In genomic region chr9:99947395-99947794, GRCh38 we compare ENCODE assay signal across 19 cellular contexts. TPM values are rescaled to one million over a fixed set of nuclear protein-coding genes. Genes with fewer than 3 reads are reported as not detected.
DNase-seq lines count a peak whose midpoint lies in the region; ATAC-seq and TF ChIP-seq lines count a peak whose summit lies in the region.
"Had no signal": no experiment of that assay in that cellular context is flagged by ENCODE, and none has a peak within 500 bp of the region (broad histone marks: within the 10 kb centered on the region; RNA-seq: fewer than 3 reads in every experiment).

No MANE protein-coding gene starts in this region.

- H3K9me3 ChIP-seq in cardiac muscle cell (ENCODE audit: low read depth) (no peaks in the 10 kb centered on the region), heart left ventricle (peaks cover 0 to 5% (median 0%) of the 10 kb centered on the region in 12 donors)
- H3K9me3 ChIP-seq: pancreas, SJSA1 had no signal

- intact Hi-C loops in heart left ventricle (cut with DNase I) = no loop called here

- peak; percentile 26 for TF ChIP-seq CTCF in cardiac muscle cell (IDR thresholded peaks at IDR 0.05; ENCODE audit: low read depth, low read length)
- peak in 3 of 12 donors; percentile 6 to 17 (median 16) for TF ChIP-seq CTCF in heart left ventricle (IDR thresholded peaks at IDR 0.05)
- peak; percentile 4 for TF ChIP-seq CTCF in foreskin fibroblast (IDR thresholded peaks at IDR 0.05; ENCODE audit: low read depth, low read length)
- peak; percentile 61 for TF ChIP-seq CTCF in type B pancreatic cell (conservative IDR thresholded peaks at IDR 0.05)

- no peaks in the 10 kb centered on the region for H3K4me1 ChIP-seq in cardiac muscle cell (ENCODE audit: low read depth)
- H3K4me1 ChIP-seq in heart left ventricle = peaks cover 0 to 11% (median 0%) of the 10 kb centered on the region in 12 donors
- H3K4me1 ChIP-seq: pancreas, SJSA1 had no signal

- no peaks in the 10 kb centered on the region for H3K4me1 Mint-ChIP-seq in type B pancreatic cell (ENCODE audit: unreplicated experiment)
- H3K4me1 Mint-ChIP-seq: activated CD4-positive, alpha-beta T cell treated with anti-CD3 and anti-CD28 coated beads, Interleukin-2, amount 10 ng/mL, durations not matched to agents 24 days and 14 days had no signal

- H3K36me3 ChIP-seq in cardiac muscle cell = no peaks in the 10 kb centered on the region
- peaks cover 0 to 18% (median 10%) of the 10 kb centered on the region in 9 donors for H3K36me3 ChIP-seq in heart left ventricle

- no peak overlapping the region for H3K4me3 ChIP-seq in cardiac muscle cell
- no peak overlapping the region for H3K4me3 ChIP-seq in heart left ventricle
- no peak overlapping the region for H3K4me3 ChIP-seq in foreskin fibroblast (ENCODE audit: low read depth in 1 of 2, low read length in 2 of 2)
- H3K4me3 ChIP-seq: pancreas, SJSA1, smooth muscle cell had no signal

- no peak overlapping the region for H3K27ac Mint-ChIP-seq in type B pancreatic cell
- H3K27ac Mint-ChIP-seq: activated CD4-positive, alpha-beta T cell treated with anti-CD3 and anti-CD28 coated beads, Interleukin-2, amount 10 ng/mL, durations not matched to agents 24 days and 14 days; activated naive CD4-positive, alpha-beta T cell treated with anti-CD3 and anti-CD28 coated beads, Interleukin-2, amount 50 U/mL, for 24 hours had no signal

- no peak for TF ChIP-seq POLR2A in heart left ventricle (IDR thresholded peaks at IDR 0.05)

- H3K9me3 Mint-ChIP-seq in type B pancreatic cell = no peaks in the 10 kb centered on the region
- H3K9me3 Mint-ChIP-seq: activated CD4-positive, alpha-beta T cell treated with anti-CD3 and anti-CD28 coated beads, Interleukin-2, amount 10 ng/mL, durations not matched to agents 24 days and 14 days; activated naive CD4-positive, alpha-beta T cell treated with anti-CD3 and anti-CD28 coated beads, Interleukin-2, amount 50 U/mL, for 24 hours; central memory CD8-positive, alpha-beta T cell had no signal

- no peak overlapping the region for H3K4me3 Mint-ChIP-seq in type B pancreatic cell
- H3K4me3 Mint-ChIP-seq: activated CD4-positive, alpha-beta T cell treated with anti-CD3 and anti-CD28 coated beads, Interleukin-2, amount 10 ng/mL, durations not matched to agents 24 days and 14 days; activated naive CD4-positive, alpha-beta T cell treated with anti-CD3 and anti-CD28 coated beads, Interleukin-2, amount 50 U/mL, for 24 hours; central memory CD8-positive, alpha-beta T cell had no signal

- H3K27me3 ChIP-seq in cardiac muscle cell (no peaks in the 10 kb centered on the region), heart left ventricle (no peaks in the 10 kb centered on the region)
- H3K27me3 ChIP-seq: pancreas, SJSA1 had no signal

- peaks cover 13% of the 10 kb centered on the region for H3K36me3 Mint-ChIP-seq in type B pancreatic cell

- ATAC-seq in heart left ventricle (no peak), GM21619 (IDR thresholded peaks at IDR 0.05; ENCODE audit: unreplicated experiment) (no peak)
- ATAC-seq: pancreas; stimulated activated naive CD8-positive, alpha-beta T cell treated with anti-CD3 and anti-CD28 coated beads, Interleukin-15, Interleukin-2, amounts not matched to agents 100 U/mL and 50 U/mL, for 24 hours had no signal

- no peaks in the 10 kb centered on the region for H3K27me3 Mint-ChIP-seq in type B pancreatic cell
- H3K27me3 Mint-ChIP-seq: activated CD4-positive, alpha-beta T cell treated with anti-CD3 and anti-CD28 coated beads, Interleukin-2, amount 10 ng/mL, durations not matched to agents 24 days and 14 days; activated naive CD4-positive, alpha-beta T cell treated with anti-CD3 and anti-CD28 coated beads, Interleukin-2, amount 50 U/mL, for 24 hours; central memory CD8-positive, alpha-beta T cell had no signal

- peak; percentile 3 to 14 for DNase-seq in cardiac muscle cell (ENCODE audit: low read depth in 1 of 2, low spot score in 1 of 2)
- no peak for DNase-seq in heart left ventricle
- DNase-seq in amniotic epithelial cell (ENCODE audit: low read depth) = peak; percentile 6
- DNase-seq in foreskin fibroblast = peak in 1 of 2 donors; percentile 18
- DNase-seq in type B pancreatic cell (ENCODE audit: extremely low spot score, unreplicated experiment) = no peak
- DNase-seq in mesenteric fat pad (ENCODE audit: low spot score) = no peak
- DNase-seq in stimulated activated CD4-positive, alpha-beta T cell treated with anti-CD3 and anti-CD28 coated beads, Interleukin-15, amount 100 ng/mL, for 24 hours = no peak
- DNase-seq: activated CD4-positive, alpha-beta T cell treated with anti-CD3 and anti-CD28 coated beads, Interleukin-2, amount 10 ng/mL, durations not matched to agents 24 days and 14 days; activated T-cell treated with anti-CD3 and anti-CD28 coated beads for 4 hours; Kasumi-1; NCI-H1436; NCI-H2227 treated with DMSO at 0.1 percent for 48 hours; pancreas; stimulated activated naive CD8-positive, alpha-beta T cell treated with anti-CD3 and anti-CD28 coated beads, Interleukin-15, Interleukin-2, amounts not matched to agents 100 U/mL and 50 U/mL, for 24 hours had no signal

- WGBS in heart left ventricle, 4 donors = 46 to 62% (median 53%) methylated on average over 3 of the region's 3 CpGs

- no peak overlapping the region for H3K27ac ChIP-seq in cardiac muscle cell
- H3K27ac ChIP-seq in heart left ventricle = no peak overlapping the region
- H3K27ac ChIP-seq: pancreas, SJSA1 had no signal

RNA-seq across cellular contexts. Expression of gene STX17, which starts 40.9 kb away (rescaled TPM):
- total RNA-seq in cardiac muscle cell (16.5 and 34.8 TPM in 2 replicates), heart left ventricle (10 to 100 TPM; 15.4 to 29.1 (median 23.7) TPM), type B pancreatic cell (ENCODE audit: low replicate concordance) (44.5 and 44.8 TPM in 2 replicates), mesenteric fat pad (26.1 TPM)
- polyA plus RNA-seq in cardiac muscle cell (20.4 and 27.4 TPM in 2 replicates), heart left ventricle (10 to 100 TPM in 1 of 2 donors, 1 to 10 TPM in 1; 5.8 to 10.5 TPM)

Comparison
In these comparisons a context has a peak if more than half of its experiments do, and no peak if none do; other contexts are left out.
1. DNase-seq: peak in cardiac muscle cell (2 of 2) and amniotic epithelial cell (single experiment); none in heart left ventricle (0 of 5), type B pancreatic cell (single experiment), mesenteric fat pad (single experiment) and stimulated activated CD4-positive, alpha-beta T cell treated with anti-CD3 and anti-CD28 coated beads, Interleukin-15, amount 100 ng/mL, for 24 hours (single experiment).